23 cellular contexts compared by ENCODE assay signal in the genomic region with DNA sequence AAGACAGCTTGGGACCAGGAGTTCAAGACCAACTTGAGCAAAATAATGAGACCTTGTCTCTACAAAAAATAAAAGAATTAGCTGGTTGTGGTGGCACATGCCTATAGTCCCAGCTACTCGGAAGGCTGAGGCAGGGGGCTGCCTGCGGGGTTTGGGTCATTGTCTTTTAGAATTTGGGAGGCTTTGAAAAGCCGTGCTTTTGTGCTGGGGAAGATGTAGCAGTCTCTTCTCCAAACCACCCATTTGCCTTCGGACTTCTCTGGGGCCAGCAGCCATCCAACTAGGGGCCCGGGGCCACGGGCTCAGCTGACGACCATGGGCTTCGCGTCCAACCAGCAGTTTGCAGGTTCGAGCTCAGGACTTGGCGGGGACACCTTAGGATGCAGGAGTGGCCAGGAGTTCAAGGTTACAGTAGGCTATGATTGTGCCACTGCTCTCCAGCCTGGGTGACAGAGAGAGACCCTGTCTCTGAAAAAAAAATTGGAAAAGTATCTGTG. TPM values are rescaled to one million over a fixed set of nuclear protein-coding genes. Genes with fewer than 3 reads are reported as not detected.
DNase-seq lines count a peak whose midpoint lies in the region; ATAC-seq, FAIRE-seq and TF ChIP-seq lines count a peak whose summit lies in the region.
"Had no signal": no experiment of that assay in that cellular context is flagged by ENCODE, and none has a peak within 500 bp of the region (broad histone marks: within the 10 kb centered on the region; RNA-seq: fewer than 3 reads in every experiment).

No MANE protein-coding gene starts in this region.

- peak; percentile 74 for DNase-seq in ELF-1 (ENCODE audit: low read depth, low spot score)
- DNase-seq in H7, result peak; percentile 23
- no peak for DNase-seq in K562 (ENCODE audit: extremely low read depth in 1 of 4, low spot score in 3 of 4)
- DNase-seq in left cardiac atrium, result no peak
- no peak for DNase-seq in stimulated activated CD4-positive, alpha-beta T cell treated with anti-CD3 and anti-CD28 coated beads, Interleukin-2, amount 100 ng/mL, for 24 hours
- DNase-seq: 8988T; ACHN; AML-193; BE2C; CD4-positive, alpha-beta T cell; CD8-positive, alpha-beta memory T cell; DMS 273 treated with DMSO at 0.1 percent for 48 hours; DMS53; DMS79 treated with DMSO at 0.1 percent for 48 hours; HFFc6 had no signal

- peaks cover 3 to 4% of the 10 kb centered on the region in 2 experiments; a peak in 3 of 5 replicates for H3K4me1 ChIP-seq in K562 (replicated peaks in 1 of 2; ENCODE audit: control insufficient read depth in 2 of 2, insufficient read depth in 2 of 2, low read length in 2 of 2)
- H3K4me1 ChIP-seq: A549, BE2C had no signal

- no peak overlapping the region for H3K4me3 ChIP-seq in H7 (ENCODE audit: insufficient read depth, low read depth, low read length)
- no peak overlapping the region for H3K4me3 ChIP-seq in K562
- H3K4me3 ChIP-seq: A549; BLaER1 treated with 17β-estradiol and CSF1 and Interleukin-3, amounts not matched to agents 10 nM and 100 nM; HAP-1 had no signal

- POLR2A ChIA-PET in K562 (lab: Yijun Ruan, JAX), result interaction anchor here (0.9 kb wide), 1 partner anchor 12 kb away, joined by 3 read pairs; no protein-coding TSS in a partner anchor

- FAIRE-seq in K562 (lab: Jason Lieb, UNC), result no peak
- FAIRE-seq: A549, D721Med, G401.6, GM12892 had no signal

- TF ChIP-seq EP300 in K562 (IDR thresholded peaks at IDR 0.05; ENCODE audit: low read length), result no peak

- no peaks in the 10 kb centered on the region for H3K9me3 ChIP-seq in K562 (replicated peaks; ENCODE audit: control insufficient read depth, insufficient read depth, low read depth, low read length)
- H3K9me3 ChIP-seq: A549; BE2C; BLaER1 treated with 17β-estradiol and CSF1 and Interleukin-3, amounts not matched to agents 10 nM and 100 nM; HAP-1 had no signal

- TF ChIP-seq CTCF in K562 (IDR thresholded peaks at IDR 0.05 in 2 of 3, conservative IDR thresholded peaks at IDR 0.05 in 1 of 3; ENCODE audit: insufficient read depth in 2 of 3, low read depth in 1 of 3, low read length in 3 of 3), result no peak

- CTCF ChIA-PET in K562 (lab: Yijun Ruan, JAX; ENCODE audit: low intra/inter-chr PET ratio), result no interaction called here

- in situ Hi-C loops in K562 (cut with MboI), result no loop called here

- H3K4me2 ChIP-seq in K562 (ENCODE audit: insufficient read depth, low read length), result no peak overlapping the region
- H3K4me2 ChIP-seq: A549; BLaER1 treated with 17β-estradiol and CSF1 and Interleukin-3, amounts not matched to agents 10 nM and 100 nM had no signal

- no peaks in the 10 kb centered on the region for H3K27me3 ChIP-seq in H7 (ENCODE audit: control insufficient read depth, insufficient read depth, low read length)
- no peaks in the 10 kb centered on the region for H3K27me3 ChIP-seq in K562 (ENCODE audit: control insufficient read depth in 2 of 2, insufficient read depth in 2 of 2, low read length in 2 of 2)
- H3K27me3 ChIP-seq: BE2C; BLaER1 treated with 17β-estradiol and CSF1 and Interleukin-3, amounts not matched to agents 10 nM and 100 nM had no signal

- H4K20me1 ChIP-seq in K562 (replicated peaks; ENCODE audit: control insufficient read depth, insufficient read depth, low read length), result no peaks in the 10 kb centered on the region
- H4K20me1 ChIP-seq: BLaER1 treated with 17β-estradiol and CSF1 and Interleukin-3, amounts not matched to agents 10 nM and 100 nM had no signal

- no peak for TF ChIP-seq POLR2A in K562 (conservative IDR thresholded peaks at IDR 0.05)

- intact Hi-C loops in K562 (cut with micrococcal nuclease), result no loop called here
- intact Hi-C loops in left cardiac atrium (cut with DNase I), result no loop called here

- peak overlapping the region; percentile 14; the same call in 1 of the 2 replicates for H2AFZ ChIP-seq in K562 (ENCODE audit: low read depth, low read length)

- H3K79me2 ChIP-seq in K562 (ENCODE audit: control insufficient read depth, insufficient read depth, low read length), result no peaks in the 10 kb centered on the region

- no peaks in the 10 kb centered on the region for H3K9me1 ChIP-seq in K562 (ENCODE audit: control insufficient read depth, insufficient read depth, low read length)

- ATAC-seq in K562, result peak; percentile 17; the same call in 1 of the 3 replicates
- no peak for ATAC-seq in left cardiac atrium
- ATAC-seq: A549 had no signal

- H3K27ac ChIP-seq in K562 (ENCODE audit: extremely low read depth, low read depth, low read length), result no peak overlapping the region
- H3K27ac ChIP-seq: A549; BLaER1 treated with 17β-estradiol and CSF1 and Interleukin-3, amounts not matched to agents 10 nM and 100 nM had no signal

- H3K36me3 ChIP-seq in H7 (replicated peaks; ENCODE audit: control insufficient read depth, insufficient read depth, low read length) (no peaks in the 10 kb centered on the region), K562 (ENCODE audit: control insufficient read depth, insufficient read depth, low read length) (no peaks in the 10 kb centered on the region)
- H3K36me3 ChIP-seq: BE2C, HAP-1 had no signal

- no peak for TF ChIP-seq RAD21 in K562 (CRISPR knock-in tag; conservative IDR thresholded peaks at IDR 0.05 in 1 of 2, IDR thresholded peaks at IDR 0.05 in 1 of 2)

- H3K9ac ChIP-seq in K562 (ENCODE audit: insufficient read depth in 1 of 2, low read depth in 2 of 2, low read length in 2 of 2), result 0 out of 4 replicates have a peak overlapping the region, but pooled peaks of 1 of the 2 experiments have one; percentile 37
- H3K9ac ChIP-seq: BLaER1 treated with 17β-estradiol and CSF1 and Interleukin-3, amounts not matched to agents 10 nM and 100 nM had no signal

- BruUV-seq in K562 (replicated peaks; lab: Mats Ljungman, UMichigan), result no TSS peak

- WGBS in K562 (ENCODE audit: insufficient coverage, low coverage, missing lambda C conversion rate), result 52% methylated on average over 11 of the region's 11 CpGs

RNA-seq across cellular contexts. Expression of gene PJVK, which starts 6.3 kb away (rescaled TPM):
- 0.63 and 1.2 TPM in 2 replicates for total RNA-seq in H7 (2014; rRNA removed; shearing (Covaris generic))
- 1.5 and 4.6 TPM in 2 replicates for total RNA-seq in K562 (2011; cell fraction: chromatin; rRNA removed; ENCODE audit: low replicate concordance)
- total RNA-seq in K562 (2011; cell fraction: nucleolus; rRNA removed), result 1.5 and 1.8 TPM in 2 replicates
- 2.9 and 4.0 TPM in 2 replicates for total RNA-seq in K562 (2011; cell fraction: nucleoplasm; rRNA removed)
- total RNA-seq in K562 (2014; rRNA removed) (0.41 and 0.95 TPM in 2 replicates), K562 (2014; rRNA removed; fragmentation: Illumina TruSeq; extraction: Trizol) (0.41 and 0.73 TPM in 2 replicates), K562 (2015; rRNA removed; fragmentation: Illumina TruSeq; extraction: Trizol) (0.45 and 0.58 TPM in 2 replicates), K562 (2021) (0.78 and 0.87 TPM in 2 replicates), left cardiac atrium (1 to 10 TPM; 1.2 to 1.4 TPM)
- polyA plus RNA-seq in K562 (2011; rRNA removed) (1.5 and 2.6 TPM in 2 replicates), K562 (2014; fragmentation: Illumina TruSeq; extraction: Trizol) (0.43 and 0.71 TPM in 2 replicates), K562 (2014; fragmentation: Nextera tagmentation; extraction: Ambion mirVana) (under 1 TPM; 0.11 to 0.24 TPM), K562 (2014; rRNA removed) (1.2 and 2.1 TPM in 2 replicates)
- polyA plus RNA-seq in K562 (2011; cell fraction: cytosol; rRNA removed), result 0.15 and 0.75 TPM in 2 replicates
- 2.2 and 4.2 TPM in 2 replicates for polyA plus RNA-seq in K562 (2011; cell fraction: nucleus; rRNA removed)
- 0.70 and 0.96 TPM in 2 replicates for polyA plus RNA-seq in K562 (2012)
- polyA minus RNA-seq in K562 (2011; rRNA and poly(A)+ RNA removed), result 1.0 and 1.3 TPM in 2 replicates
- 0.91 TPM in 1 of 2 replicates, not detected in the other for polyA minus RNA-seq in K562 (2011; cell fraction: cytosol; rRNA and poly(A)+ RNA removed)
- polyA minus RNA-seq in K562 (2011; cell fraction: nucleus; rRNA and poly(A)+ RNA removed), result 1.1 and 2.4 TPM in 2 replicates
- total RNA-seq: Daoy had no signal
- polyA plus RNA-seq: CD14-positive monocyte; CD8-positive, alpha-beta memory T cell had no signal

RNA-seq across cellular contexts. Expression of gene PRKRA, which starts 6.5 kb away (rescaled TPM):
- total RNA-seq in H7 (2014; rRNA removed; shearing (Covaris generic)), result 67.2 and 81.3 TPM in 2 replicates
- total RNA-seq in K562 (2011; cell fraction: chromatin; rRNA removed; ENCODE audit: low replicate concordance), result 68.4 and 99.5 TPM in 2 replicates
- 60.4 and 62.4 TPM in 2 replicates for total RNA-seq in K562 (2011; cell fraction: nucleolus; rRNA removed)
- 79.3 and 112 TPM in 2 replicates for total RNA-seq in K562 (2011; cell fraction: nucleoplasm; rRNA removed)
- total RNA-seq in K562 (2014; rRNA removed) (78.1 and 103 TPM in 2 replicates), K562 (2014; rRNA removed; fragmentation: Illumina TruSeq; extraction: Trizol) (57.2 and 63.0 TPM in 2 replicates), K562 (2015; rRNA removed; fragmentation: Illumina TruSeq; extraction: Trizol) (54.8 and 62.9 TPM in 2 replicates), K562 (2021) (50.4 and 53.9 TPM in 2 replicates), left cardiac atrium (10 to 100 TPM; 32.1 to 44.3 TPM)
- polyA plus RNA-seq in K562 (2011; rRNA removed) (63.9 and 70.6 TPM in 2 replicates), K562 (2014; fragmentation: Illumina TruSeq; extraction: Trizol) (43.0 and 52.3 TPM in 2 replicates), K562 (2014; fragmentation: Nextera tagmentation; extraction: Ambion mirVana) (10 to 100 TPM; 14.1 to 20.4 TPM), K562 (2014; rRNA removed) (46.0 and 46.1 TPM in 2 replicates)
- polyA plus RNA-seq in K562 (2011; cell fraction: cytosol; rRNA removed), result 34.5 and 34.8 TPM in 2 replicates
- polyA plus RNA-seq in K562 (2011; cell fraction: nucleus; rRNA removed), result 57.3 and 58.6 TPM in 2 replicates
- polyA plus RNA-seq in K562 (2012), result 42.2 and 48.1 TPM in 2 replicates
- 61.3 and 77.9 TPM in 2 replicates for polyA minus RNA-seq in K562 (2011; rRNA and poly(A)+ RNA removed)
- polyA minus RNA-seq in K562 (2011; cell fraction: cytosol; rRNA and poly(A)+ RNA removed), result 32.4 and 41.6 TPM in 2 replicates
- polyA minus RNA-seq in K562 (2011; cell fraction: nucleus; rRNA and poly(A)+ RNA removed), result 74.0 and 107 TPM in 2 replicates

RNA-seq across cellular contexts. Expression of gene FKBP7, which starts 21.0 kb away (rescaled TPM):
- total RNA-seq in H7 (2014; rRNA removed; shearing (Covaris generic)), result 5.2 and 9.8 TPM in 2 replicates
- total RNA-seq in K562 (2011; cell fraction: chromatin; rRNA removed; ENCODE audit: low replicate concordance), result 6.4 and 7.4 TPM in 2 replicates
- 5.1 and 7.3 TPM in 2 replicates for total RNA-seq in K562 (2011; cell fraction: nucleolus; rRNA removed)
- 8.4 and 9.8 TPM in 2 replicates for total RNA-seq in K562 (2011; cell fraction: nucleoplasm; rRNA removed)
- total RNA-seq in K562 (2014; rRNA removed) (9.5 and 15.9 TPM in 2 replicates), K562 (2014; rRNA removed; fragmentation: Illumina TruSeq; extraction: Trizol) (12.6 and 13.5 TPM in 2 replicates), K562 (2015; rRNA removed; fragmentation: Illumina TruSeq; extraction: Trizol) (12.0 and 14.7 TPM in 2 replicates), K562 (2021) (6.1 and 7.0 TPM in 2 replicates), left cardiac atrium (10 to 100 TPM; 12.7 to 13.5 TPM)
- polyA plus RNA-seq in K562 (2011; rRNA removed) (16.8 and 19.2 TPM in 2 replicates), K562 (2014; fragmentation: Illumina TruSeq; extraction: Trizol) (17.4 and 19.9 TPM in 2 replicates), K562 (2014; fragmentation: Nextera tagmentation; extraction: Ambion mirVana) (10 to 100 TPM; 19.3 to 23.2 TPM), K562 (2014; rRNA removed) (19.0 and 22.7 TPM in 2 replicates)
- polyA plus RNA-seq in K562 (2011; cell fraction: cytosol; rRNA removed), result 4.2 and 7.4 TPM in 2 replicates
- 5.3 and 9.0 TPM in 2 replicates for polyA plus RNA-seq in K562 (2011; cell fraction: nucleus; rRNA removed)
- polyA plus RNA-seq in K562 (2012), result 7.0 and 9.1 TPM in 2 replicates
- 12.5 and 13.7 TPM in 2 replicates for polyA minus RNA-seq in K562 (2011; rRNA and poly(A)+ RNA removed)
- 4.0 and 4.6 TPM in 2 replicates for polyA minus RNA-seq in K562 (2011; cell fraction: cytosol; rRNA and poly(A)+ RNA removed)
- polyA minus RNA-seq in K562 (2011; cell fraction: nucleus; rRNA and poly(A)+ RNA removed), result 5.4 and 7.9 TPM in 2 replicates

RNA-seq across cellular contexts. Expression of gene PLEKHA3, which starts 22.8 kb away (rescaled TPM):
- total RNA-seq in H7 (2014; rRNA removed; shearing (Covaris generic)), result 2.9 and 3.6 TPM in 2 replicates
- total RNA-seq in K562 (2011; cell fraction: chromatin; rRNA removed; ENCODE audit: low replicate concordance), result 7.1 and 8.8 TPM in 2 replicates
- 2.8 and 2.9 TPM in 2 replicates for total RNA-seq in K562 (2011; cell fraction: nucleolus; rRNA removed)
- total RNA-seq in K562 (2011; cell fraction: nucleoplasm; rRNA removed), result 6.7 and 16.4 TPM in 2 replicates
- total RNA-seq in K562 (2014; rRNA removed) (6.4 and 6.9 TPM in 2 replicates), K562 (2014; rRNA removed; fragmentation: Illumina TruSeq; extraction: Trizol) (11.7 and 18.5 TPM in 2 replicates), K562 (2015; rRNA removed; fragmentation: Illumina TruSeq; extraction: Trizol) (8.4 and 10.5 TPM in 2 replicates), K562 (2021) (19.6 and 23.4 TPM in 2 replicates), left cardiac atrium (10 to 100 TPM; 34.0 to 54.1 TPM)
- polyA plus RNA-seq in K562 (2011; rRNA removed) (14.9 and 21.8 TPM in 2 replicates), K562 (2014; fragmentation: Illumina TruSeq; extraction: Trizol) (6.8 and 8.8 TPM in 2 replicates), K562 (2014; fragmentation: Nextera tagmentation; extraction: Ambion mirVana) (1 to 10 TPM; 2.3 to 2.6 TPM), K562 (2014; rRNA removed) (9.7 and 12.0 TPM in 2 replicates)
- 1.6 and 2.8 TPM in 2 replicates for polyA plus RNA-seq in K562 (2011; cell fraction: cytosol; rRNA removed)
- 3.7 and 7.0 TPM in 2 replicates for polyA plus RNA-seq in K562 (2011; cell fraction: nucleus; rRNA removed)
- 6.8 and 7.4 TPM in 2 replicates for polyA plus RNA-seq in K562 (2012)
- 15.1 and 15.8 TPM in 2 replicates for polyA minus RNA-seq in K562 (2011; rRNA and poly(A)+ RNA removed)
- 5.8 and 11.0 TPM in 2 replicates for polyA minus RNA-seq in K562 (2011; cell fraction: cytosol; rRNA and poly(A)+ RNA removed)
- 5.9 and 7.7 TPM in 2 replicates for polyA minus RNA-seq in K562 (2011; cell fraction: nucleus; rRNA and poly(A)+ RNA removed)

Comparison
In these comparisons a context has a peak if more than half of its experiments do, and no peak if none do; other contexts are left out.
1. DNase-seq: peak in ELF-1 (single experiment) and H7 (single experiment); none in K562 (0 of 4), left cardiac atrium (single experiment) and stimulated activated CD4-positive, alpha-beta T cell treated with anti-CD3 and anti-CD28 coated beads, Interleukin-2, amount 100 ng/mL, for 24 hours (0 of 2).